Comparison of ENCODE assay signal across 20 cellular contexts in the genomic region with DNA sequence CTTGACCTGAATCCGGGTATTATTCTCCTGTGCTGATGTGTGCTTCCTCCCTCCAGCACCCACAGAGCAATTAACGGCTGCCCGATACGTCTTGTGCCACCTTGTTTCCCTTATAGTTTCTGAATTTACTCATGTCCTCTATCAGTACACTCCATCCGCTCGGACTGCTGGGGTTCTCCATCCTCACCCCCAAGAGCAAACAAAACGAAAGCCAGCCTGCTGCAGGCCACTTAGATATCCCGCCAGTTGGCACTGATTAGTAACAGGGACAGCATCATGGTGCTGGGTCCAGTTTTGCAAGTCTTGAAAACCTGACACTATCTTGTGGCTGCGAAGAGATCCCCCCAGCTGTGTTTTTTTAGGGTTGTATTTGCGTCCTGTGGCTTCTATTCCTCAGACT.
DNase-seq lines count a peak whose midpoint lies in the region; ATAC-seq, FAIRE-seq and TF ChIP-seq lines count a peak whose summit lies in the region.
"Had no signal": no experiment of that assay in that cellular context is flagged by ENCODE, and none has a peak within 500 bp of the region (broad histone marks: within the 10 kb centered on the region; RNA-seq: fewer than 3 reads in every experiment).

No MANE protein-coding gene starts in this region.

- no peak for TF ChIP-seq EP300 in H1 (IDR thresholded peaks at IDR 0.05; ENCODE audit: borderline replicate concordance in 1 of 2, low read depth in 2 of 2, low read length in 2 of 2)
- no peak for TF ChIP-seq EP300 in upper lobe of left lung (IDR thresholded peaks at IDR 0.05)

- 0 out of 2 replicates have a peak overlapping the region, but pooled peaks have one; percentile 68 for H2BK12ac ChIP-seq in H1 (ENCODE audit: low read depth, low read length)

- H2BK5ac ChIP-seq in H1 (ENCODE audit: low read depth, low read length), result no peak overlapping the region

- no peak for TF ChIP-seq CTCF in breast epithelium (IDR thresholded peaks at IDR 0.05)
- TF ChIP-seq CTCF in MCF 10A (IDR thresholded peaks at IDR 0.05; ENCODE audit: unreplicated experiment), result no peak
- no peak for TF ChIP-seq CTCF in H1 (IDR thresholded peaks at IDR 0.05; ENCODE audit: control extremely low read depth in 1 of 3, insufficient read depth in 1 of 3, low read depth in 1 of 3, low read length in 3 of 3)
- TF ChIP-seq CTCF in upper lobe of left lung (IDR thresholded peaks at IDR 0.05), result no peak

- no peak overlapping the region for H3K14ac ChIP-seq in H1 (ENCODE audit: insufficient read length)

- no peak overlapping the region for H3K27ac Mint-ChIP-seq in MCF 10A (ENCODE audit: low read depth, unreplicated experiment)
- peak overlapping the region in 8 of 10 donors; percentile 2 to 86 (median 67) for H3K27ac Mint-ChIP-seq in naive thymus-derived CD8-positive, alpha-beta T cell
- H3K27ac Mint-ChIP-seq: activated T-helper 2 cell treated with anti-CD3 and anti-CD28 coated beads, Interferon-gamma antibody, Interleukin-2, Interleukin-4, amounts not matched to agents 10 μg/mL and 5 μg/mL and 100 μg/mL, durations not matched to agents 14 hours and 24 hours and 36 hours had no signal

- H3K4me1 ChIP-seq in breast epithelium (no peaks in the 10 kb centered on the region), H1 (replicated peaks in 1 of 4; ENCODE audit: control insufficient read depth in 3 of 4, insufficient read depth in 4 of 4, low read length in 3 of 4) (peaks cover 9 to 23% (median 14%) of the 10 kb centered on the region in 4 experiments), upper lobe of left lung (peaks cover 28 to 35% (median 31%) of the 10 kb centered on the region in 4 donors)

- H3K79me2 ChIP-seq in H1 (ENCODE audit: control insufficient read depth in 1 of 2, insufficient read depth in 2 of 2, low read length in 2 of 2), result no peaks in the 10 kb centered on the region

- no peak overlapping the region for H3K56ac ChIP-seq in H1 (replicated peaks; ENCODE audit: insufficient read length, low read depth, low read length)

- H3K27me3 Mint-ChIP-seq in MCF 10A (ENCODE audit: insufficient read depth, unreplicated experiment), result no peaks in the 10 kb centered on the region
- H3K27me3 Mint-ChIP-seq in naive thymus-derived CD8-positive, alpha-beta T cell, result no peaks in the 10 kb centered on the region
- H3K27me3 Mint-ChIP-seq: naive B cell, T-cell had no signal

- POLR2A ChIA-PET in MCF 10A (lab: Yijun Ruan, JAX) (no interaction called here), H1 (lab: Charles Lee; ENCODE audit: partially characterized antibody) (interaction anchor here (1.3 kb wide), 1 partner anchor 10 kb away, joined by 3 read pairs; no protein-coding TSS in a partner anchor)
- POLR2A ChIA-PET in naive thymus-derived CD8-positive, alpha-beta T cell (lab: Charles Lee), result no interaction called here

- H2BK120ac ChIP-seq in H1 (replicated peaks; ENCODE audit: low read depth, low read length), result no peak overlapping the region

- TF ChIP-seq RAD21 in H1 (IDR thresholded peaks at IDR 0.05 in 1 of 2, conservative IDR thresholded peaks at IDR 0.05 in 1 of 2; ENCODE audit: low read depth in 2 of 2, low read length in 2 of 2), result no peak

- no peaks in the 10 kb centered on the region for H3K9me3 Mint-ChIP-seq in MCF 10A (ENCODE audit: unreplicated experiment)
- no peaks in the 10 kb centered on the region for H3K9me3 Mint-ChIP-seq in naive thymus-derived CD8-positive, alpha-beta T cell
- H3K9me3 Mint-ChIP-seq: activated T-helper 2 cell treated with anti-CD3 and anti-CD28 coated beads, Interferon-gamma antibody, Interleukin-2, Interleukin-4, amounts not matched to agents 10 μg/mL and 5 μg/mL and 100 μg/mL, durations not matched to agents 14 hours and 24 hours and 36 hours; naive B cell; T-cell had no signal

- H3K27me3 ChIP-seq in breast epithelium, result no peaks in the 10 kb centered on the region
- H3K27me3 ChIP-seq in H1 (replicated peaks in 1 of 4; ENCODE audit: control insufficient read depth in 3 of 4, extremely low read depth in 1 of 4, insufficient read depth in 3 of 4, low read length in 3 of 4), result no peaks in the 10 kb centered on the region
- H3K27me3 ChIP-seq in upper lobe of left lung, result no peaks in the 10 kb centered on the region

- no peak overlapping the region for H2AFZ ChIP-seq in H1 (ENCODE audit: low read length)

- intact Hi-C loops in breast epithelium (cut with DNase I; ENCODE audit: low total_unique reads) (no loop called here), MCF 10A (cut with micrococcal nuclease) (loop anchor here (5.0 kb wide), 1 partner anchor 324 kb away; no protein-coding TSS in a partner anchor), posterior vena cava (cut with DNase I) (loop anchor here (10.0 kb wide), 2 partner anchors 136 to 516 kb away; partner anchors contain the start of gene RREB1 (in 1 of the 2))

- no peak overlapping the region for H3K4me3 ChIP-seq in breast epithelium
- no peak overlapping the region for H3K4me3 ChIP-seq in H1 (ENCODE audit: extremely low read depth in 1 of 4, insufficient read depth in 2 of 4, low read depth in 3 of 4, low read length in 4 of 4)
- no peak overlapping the region for H3K4me3 ChIP-seq in upper lobe of left lung

- no peak overlapping the region for H4K5ac ChIP-seq in H1 (ENCODE audit: insufficient read length, low read depth, low read length)

- FAIRE-seq in H1 (lab: Jason Lieb, UNC), result no peak
- FAIRE-seq: G401.6 had no signal

- peak overlapping the region; percentile 43 to 64 for H3K27ac ChIP-seq in breast epithelium
- H3K27ac ChIP-seq in H1 (ENCODE audit: low read depth, low read length), result no peak overlapping the region
- H3K27ac ChIP-seq in upper lobe of left lung, result peak overlapping the region; percentile 36 to 78 (median 68)
- H3K27ac ChIP-seq: WERI-Rb-1 had no signal

- H3K4me3 Mint-ChIP-seq in MCF 10A (ENCODE audit: unreplicated experiment), result no peak overlapping the region
- no peak overlapping the region for H3K4me3 Mint-ChIP-seq in naive thymus-derived CD8-positive, alpha-beta T cell
- H3K4me3 Mint-ChIP-seq: naive B cell, T-cell had no signal

- no peak overlapping the region for H4K91ac ChIP-seq in H1 (replicated peaks; ENCODE audit: insufficient read length, low read length)

- peaks cover 0 to 2% of the 10 kb centered on the region in 2 experiments for H4K20me1 ChIP-seq in H1 (replicated peaks in 1 of 2; ENCODE audit: control insufficient read depth in 1 of 2, insufficient read depth in 2 of 2, low read length in 2 of 2)

- no peak overlapping the region for H3K18ac ChIP-seq in H1 (ENCODE audit: extremely low read depth, low read length)

- no peak overlapping the region for H2AK5ac ChIP-seq in H1 (ENCODE audit: low read depth, low read length)

- peak in 1 of 2 donors; percentile 38 for DNase-seq in breast epithelium (ENCODE audit: low spot score in 2 of 2)
- DNase-seq in MCF 10A (ENCODE audit: unreplicated experiment), result no peak
- no peak for DNase-seq in H1 (ENCODE audit: low read depth in 1 of 2, low spot score in 2 of 2)
- no peak for DNase-seq in naive thymus-derived CD8-positive, alpha-beta T cell
- DNase-seq in upper lobe of left lung, result no peak
- no peak for DNase-seq in stimulated activated CD4-positive, alpha-beta T cell treated with anti-CD3 and anti-CD28 coated beads, Interleukin-2, amount 100 ng/mL, for 24 hours
- DNase-seq in C1 segment of cervical spinal cord (lab: John Stamatoyannopoulos, UW), result no peak
- no peak for DNase-seq in posterior vena cava (ENCODE audit: low spot score)
- DNase-seq: anterior cingulate cortex; COR-L47; H7; naive B cell; NCI-H2107; NCI-H69; stimulated activated CD4-positive, alpha-beta T cell treated with anti-CD3 and anti-CD28 coated beads, Interleukin-4, amount 100 ng/mL, for 1 hour; stimulated activated CD8-positive, alpha-beta memory T cell treated with anti-CD3 and anti-CD28 coated beads, Interleukin-4, amount 100 ng/mL, for 48 hours; T-cell; WERI-Rb-1 had no signal

- H3K36me3 ChIP-seq in breast epithelium, result no peaks in the 10 kb centered on the region
- H3K36me3 ChIP-seq in H1 (ENCODE audit: control insufficient read depth in 2 of 4, insufficient read depth in 4 of 4, low read length in 3 of 4), result no peaks in the 10 kb centered on the region
- H3K36me3 ChIP-seq in upper lobe of left lung, result peaks cover 4 to 26% (median 9%) of the 10 kb centered on the region in 4 donors

- CTCF ChIA-PET in MCF 10A (lab: Yijun Ruan, JAX), result interaction anchor here (0.6 to 1.2 kb wide), 2 partner anchors 14 to 15 kb away, joined by 3 read pairs; no protein-coding TSS in a partner anchor
- CTCF ChIA-PET in H1 (lab: Charles Lee; ENCODE audit: partially characterized antibody), result interaction anchor here (0.9 kb wide), 1 partner anchor 125 kb away, joined by 3 read pairs; no protein-coding TSS in a partner anchor

- peaks cover 19% of the 10 kb centered on the region for H3K4me1 Mint-ChIP-seq in MCF 10A (ENCODE audit: insufficient read depth, unreplicated experiment)
- peaks cover 15 to 36% (median 29%) of the 10 kb centered on the region in 4 donors for H3K4me1 Mint-ChIP-seq in naive thymus-derived CD8-positive, alpha-beta T cell

- 83% methylated on average over 10 of the region's 10 CpGs; no CpG with 5 or more reads in 1 of the 2 experiments for WGBS in H1 (ENCODE audit: extremely low coverage in 1 of 2, insufficient coverage in 1 of 2, insufficient read length in 1 of 2, insufficient replicate concordance in 2 of 2, low coverage in 1 of 2, low lambda C conversion rate in 2 of 2, missing lambda C conversion rate in 1 of 2), 2 experiments
- WGBS in upper lobe of left lung, 2 donors, result 67 to 80% methylated on average over 10 of the region's 10 CpGs

- no peaks in the 10 kb centered on the region for H3K23me2 ChIP-seq in H1 (ENCODE audit: low read depth, low read length)

- no peak overlapping the region for H3K9ac ChIP-seq in H1 (replicated peaks in 1 of 4; ENCODE audit: extremely low read depth in 1 of 4, low read depth in 3 of 4, low read length in 3 of 4)

- no peak overlapping the region for H3K23ac ChIP-seq in H1 (ENCODE audit: insufficient read length)

- 0 out of 2 replicates have a peak overlapping the region, but pooled peaks have one; percentile 61 for H2BK15ac ChIP-seq in H1 (ENCODE audit: low read length)

- no TSS peak for BruUV-seq in MCF 10A (replicated peaks; lab: Mats Ljungman, UMichigan)

- TF ChIP-seq POLR2A in breast epithelium (IDR thresholded peaks at IDR 0.05) (no peak), H1 (IDR thresholded peaks at IDR 0.05; ENCODE audit: control extremely low read depth in 1 of 2, low read depth in 2 of 2, low read length in 2 of 2) (no peak), upper lobe of left lung (IDR thresholded peaks at IDR 0.05) (no peak)

- H3K36me3 Mint-ChIP-seq in MCF 10A (ENCODE audit: insufficient read depth, unreplicated experiment), result peaks cover 61% of the 10 kb centered on the region
- H3K36me3 Mint-ChIP-seq in naive thymus-derived CD8-positive, alpha-beta T cell, result peaks cover 0 to 42% (median 0%) of the 10 kb centered on the region in 3 donors
- H3K36me3 Mint-ChIP-seq: naive B cell had no signal

- H2BK20ac ChIP-seq in H1 (ENCODE audit: low read length), result no peak overlapping the region

- no peak overlapping the region for H3K4ac ChIP-seq in H1 (replicated peaks; ENCODE audit: insufficient read length, low read depth, low read length)

- 0 out of 2 replicates have a peak, but pooled peaks cover 2% of the 10 kb centered on the region for H3K79me1 ChIP-seq in H1 (ENCODE audit: low read depth, low read length)

- H4K8ac ChIP-seq in H1 (ENCODE audit: extremely low read depth, insufficient read depth, low read length), result no peak overlapping the region

- no peak overlapping the region for H3K4me2 ChIP-seq in H1 (ENCODE audit: insufficient read depth in 1 of 2, low read depth in 2 of 2, low read length in 2 of 2)

- H3K9me3 ChIP-seq in breast epithelium, result no peaks in the 10 kb centered on the region
- no peaks in the 10 kb centered on the region for H3K9me3 ChIP-seq in H1 (ENCODE audit: insufficient read depth in 2 of 2, low read depth in 1 of 2, low read length in 1 of 2)
- H3K9me3 ChIP-seq in upper lobe of left lung, result no peaks in the 10 kb centered on the region

- no peak for ATAC-seq in naive thymus-derived CD8-positive, alpha-beta T cell
- no peak for ATAC-seq in upper lobe of left lung (ENCODE audit: low FRiP score in 2 of 2)
- ATAC-seq: T-cell had no signal
